ENCODE assay signal across 9 cellular contexts in the genomic region with DNA sequence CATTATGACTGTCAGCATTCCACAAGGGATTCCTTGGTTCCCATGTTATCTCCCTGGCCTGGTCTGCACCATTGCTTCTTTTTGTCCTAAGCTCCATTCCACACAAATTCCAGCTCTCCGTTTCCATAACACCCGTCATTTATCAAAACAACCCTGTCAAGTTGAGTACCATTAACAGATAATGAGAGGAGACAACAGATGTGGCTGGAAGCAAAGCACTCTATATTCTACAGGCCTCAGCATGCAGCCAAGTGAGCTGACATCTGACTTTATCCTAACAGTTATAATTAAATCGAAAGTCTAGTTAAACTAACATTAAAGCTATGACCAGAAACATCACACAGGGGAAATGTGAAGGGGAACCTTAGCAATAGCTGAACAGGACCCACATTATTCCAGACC.
DNase-seq lines count a peak whose midpoint lies in the region; ATAC-seq, FAIRE-seq and TF ChIP-seq lines count a peak whose summit lies in the region.
"Had no signal": no experiment of that assay in that cellular context is flagged by ENCODE, and none has a peak within 500 bp of the region (broad histone marks: within the 10 kb centered on the region; RNA-seq: fewer than 3 reads in every experiment).

No MANE protein-coding gene starts in this region.

- H3K4me3 Mint-ChIP-seq in WTC11 (no peak overlapping the region), mesothelial cell of epicardium (peak overlapping the region; percentile 0)
- H3K4me3 Mint-ChIP-seq: activated naive CD8-positive, alpha-beta T cell treated with anti-CD3 and anti-CD28 coated beads, Interleukin-2, amount 10 ng/mL, durations not matched to agents 7 days and 5 days had no signal

- POLR2A ChIA-PET in WTC11 (lab: Charles Lee), result interaction anchor here (0.5 kb wide), 1 partner anchor 50 kb away, joined by 3 read pairs; no protein-coding TSS in a partner anchor

- H3K9me3 Mint-ChIP-seq in WTC11, result peaks cover 4% of the 10 kb centered on the region
- H3K9me3 Mint-ChIP-seq in mesothelial cell of epicardium, result peaks cover 3% of the 10 kb centered on the region

- H3K9ac ChIP-seq in kidney (ENCODE audit: low read length in 2 of 2), result no peak overlapping the region

- no peak for ATAC-seq in WTC11
- no peak for ATAC-seq in GM19328 (IDR thresholded peaks at IDR 0.05; ENCODE audit: unreplicated experiment)
- no peak for ATAC-seq in GM18907 (IDR thresholded peaks at IDR 0.05; ENCODE audit: unreplicated experiment)

- peak; percentile 100 for DNase-seq in DMS153 treated with DMSO at 0.1 percent for 48 hours (lab: John Stamatoyannopoulos, UW; ENCODE audit: unreplicated experiment)
- DNase-seq in NCI-H1930 (lab: John Stamatoyannopoulos, UW), result peak; percentile 31 to 64
- no peak for DNase-seq in WTC11 (ENCODE audit: low spot score)
- DNase-seq in mesothelial cell of epicardium (ENCODE audit: low spot score in 2 of 2, unreplicated experiment in 2 of 2), result no peak
- no peak for DNase-seq in kidney
- no peak for DNase-seq in HUDEP-2 (lab: John Stamatoyannopoulos, UW; ENCODE audit: unreplicated experiment in 76 of 76)
- DNase-seq: activated naive CD8-positive, alpha-beta T cell treated with anti-CD3 and anti-CD28 coated beads, Interleukin-2, amount 10 ng/mL, durations not matched to agents 7 days and 5 days had no signal

- CTCF ChIA-PET in WTC11 (lab: Charles Lee), result interaction anchor here (0.8 to 2.6 kb wide), 3 partner anchors 12 to 142 kb away, joined by 3 to 8 read pairs (median 7); no protein-coding TSS in a partner anchor

- H3K27ac ChIP-seq in kidney (ENCODE audit: low read depth in 2 of 2, low read length in 2 of 2), result no peak overlapping the region

- intact Hi-C loops in kidney (cut with DNase I), result no loop called here

- H3K4me1 Mint-ChIP-seq in WTC11 (peaks cover 60% of the 10 kb centered on the region), mesothelial cell of epicardium (peaks cover 57% of the 10 kb centered on the region)

- peaks cover 3% of the 10 kb centered on the region for H3K36me3 Mint-ChIP-seq in WTC11
- H3K36me3 Mint-ChIP-seq in mesothelial cell of epicardium, result peaks cover 2% of the 10 kb centered on the region

- no peaks in the 10 kb centered on the region for H3K9me3 ChIP-seq in kidney (ENCODE audit: control insufficient read depth in 1 of 2, low read length in 2 of 2)

- H3K27ac Mint-ChIP-seq in WTC11 (peak overlapping the region; percentile 71), mesothelial cell of epicardium (peak overlapping the region; percentile 60)
- H3K27ac Mint-ChIP-seq: activated naive CD8-positive, alpha-beta T cell treated with anti-CD3 and anti-CD28 coated beads, Interleukin-2, amount 10 ng/mL, durations not matched to agents 7 days and 5 days had no signal

- peaks cover 5 to 16% of the 10 kb centered on the region in 2 donors for H3K4me1 ChIP-seq in kidney (ENCODE audit: control insufficient read depth in 1 of 2, insufficient read depth in 1 of 2, low read depth in 1 of 2, low read length in 2 of 2)

- no peaks in the 10 kb centered on the region for H3K36me3 ChIP-seq in kidney (ENCODE audit: control insufficient read depth in 1 of 2, insufficient read depth in 2 of 2, low read length in 2 of 2)

- TF ChIP-seq CTCF in WTC11 (IDR thresholded peaks at IDR 0.05), result no peak
- TF ChIP-seq CTCF in mesothelial cell of epicardium (IDR thresholded peaks at IDR 0.05; ENCODE audit: unreplicated experiment), result no peak
- no peak for TF ChIP-seq CTCF in kidney (IDR thresholded peaks at IDR 0.05; ENCODE audit: borderline replicate concordance, extremely low read depth, insufficient read depth)

- no peak for FAIRE-seq in kidney (lab: Jason Lieb, UNC)

- H3K4me3 ChIP-seq in kidney (ENCODE audit: low read length in 2 of 2), result no peak overlapping the region

- no peaks in the 10 kb centered on the region for H3K27me3 Mint-ChIP-seq in WTC11 (ENCODE audit: low read depth)
- H3K27me3 Mint-ChIP-seq in mesothelial cell of epicardium (ENCODE audit: low read depth), result no peaks in the 10 kb centered on the region

TF ChIP-seq in WTC11, 78 proteins besides CTCF, POLR2A, EP300 and RAD21:
- TF ChIP-seq, protein P1, sequence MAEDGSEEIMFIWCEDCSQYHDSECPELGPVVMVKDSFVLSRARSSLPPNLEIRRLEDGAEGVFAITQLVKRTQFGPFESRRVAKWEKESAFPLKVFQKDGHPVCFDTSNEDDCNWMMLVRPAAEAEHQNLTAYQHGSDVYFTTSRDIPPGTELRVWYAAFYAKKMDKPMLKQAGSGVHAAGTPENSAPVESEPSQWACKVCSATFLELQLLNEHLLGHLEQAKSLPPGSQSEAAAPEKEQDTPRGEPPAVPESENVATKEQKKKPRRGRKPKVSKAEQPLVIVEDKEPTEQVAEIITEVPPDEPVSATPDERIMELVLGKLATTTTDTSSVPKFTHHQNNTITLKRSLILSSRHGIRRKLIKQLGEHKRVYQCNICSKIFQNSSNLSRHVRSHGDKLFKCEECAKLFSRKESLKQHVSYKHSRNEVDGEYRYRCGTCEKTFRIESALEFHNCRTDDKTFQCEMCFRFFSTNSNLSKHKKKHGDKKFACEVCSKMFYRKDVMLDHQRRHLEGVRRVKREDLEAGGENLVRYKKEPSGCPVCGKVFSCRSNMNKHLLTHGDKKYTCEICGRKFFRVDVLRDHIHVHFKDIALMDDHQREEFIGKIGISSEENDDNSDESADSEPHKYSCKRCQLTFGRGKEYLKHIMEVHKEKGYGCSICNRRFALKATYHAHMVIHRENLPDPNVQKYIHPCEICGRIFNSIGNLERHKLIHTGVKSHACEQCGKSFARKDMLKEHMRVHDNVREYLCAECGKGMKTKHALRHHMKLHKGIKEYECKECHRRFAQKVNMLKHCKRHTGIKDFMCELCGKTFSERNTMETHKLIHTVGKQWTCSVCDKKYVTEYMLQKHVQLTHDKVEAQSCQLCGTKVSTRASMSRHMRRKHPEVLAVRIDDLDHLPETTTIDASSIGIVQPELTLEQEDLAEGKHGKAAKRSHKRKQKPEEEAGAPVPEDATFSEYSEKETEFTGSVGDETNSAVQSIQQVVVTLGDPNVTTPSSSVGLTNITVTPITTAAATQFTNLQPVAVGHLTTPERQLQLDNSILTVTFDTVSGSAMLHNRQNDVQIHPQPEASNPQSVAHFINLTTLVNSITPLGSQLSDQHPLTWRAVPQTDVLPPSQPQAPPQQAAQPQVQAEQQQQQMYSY (CRISPR knock-in tag; IDR thresholded peaks at IDR 0.05), result peak; percentile 82
- TF ChIP-seq TEAD4 (CRISPR knock-in tag; IDR thresholded peaks at IDR 0.05), result no peak

Comparison
In these comparisons a context has a peak if more than half of its experiments do, and no peak if none do; other contexts are left out.
1. DNase-seq: peak in DMS153 treated with DMSO at 0.1 percent for 48 hours (single experiment) and NCI-H1930 (2 of 2); none in WTC11 (single experiment), mesothelial cell of epicardium (0 of 2), kidney (single experiment) and HUDEP-2 (0 of 76).